In genomic region chr9:19998153-19998552, GRCh38 we compare ENCODE assay signal across 11 cellular contexts.
DNase-seq lines count a peak whose midpoint lies in the region; ATAC-seq lines count a peak whose summit lies in the region.
"Had no signal": no experiment of that assay in that cellular context is flagged by ENCODE, and none has a peak within 500 bp of the region (broad histone marks: within the 10 kb centered on the region; RNA-seq: fewer than 3 reads in every experiment).

No MANE protein-coding gene starts in this region.

- H3K27me3 Mint-ChIP-seq in central memory CD8-positive, alpha-beta T cell: no peaks in the 10 kb centered on the region
- no peaks in the 10 kb centered on the region for H3K27me3 Mint-ChIP-seq in stimulated activated naive CD8-positive, alpha-beta T cell treated with anti-CD3 and anti-CD28 coated beads, Interleukin-15, Interleukin-2, amounts not matched to agents 100 ng/mL and 50 ng/mL, for 24 hours

- peak overlapping the region; percentile 32 for H3K27ac Mint-ChIP-seq in central memory CD8-positive, alpha-beta T cell (ENCODE audit: low read depth)
- peak overlapping the region; percentile 92 for H3K27ac Mint-ChIP-seq in stimulated activated naive CD8-positive, alpha-beta T cell treated with anti-CD3 and anti-CD28 coated beads, Interleukin-15, Interleukin-2, amounts not matched to agents 100 ng/mL and 50 ng/mL, for 24 hours

- DNase-seq in stimulated activated CD4-positive, alpha-beta T cell treated with anti-CD3 and anti-CD28 coated beads, Interleukin-15, amount 100 ng/mL, for 24 hours: peak; percentile 24
- no peak for DNase-seq in stimulated activated CD4-positive, alpha-beta T cell treated with anti-CD3 and anti-CD28 coated beads, Interleukin-4, amount 100 ng/mL, for 4 hours
- DNase-seq in NAMALWA (ENCODE audit: low spot score) (peak; percentile 4), amniotic stem cell (lab: John Stamatoyannopoulos, UW) (no peak)
- no peak for DNase-seq in central memory CD8-positive, alpha-beta T cell (ENCODE audit: low spot score in 2 of 2)
- DNase-seq: adrenal gland, Calu3 had no signal

- H3K9me3 Mint-ChIP-seq in central memory CD8-positive, alpha-beta T cell: peaks cover 16% of the 10 kb centered on the region
- peaks cover 11% of the 10 kb centered on the region for H3K9me3 Mint-ChIP-seq in stimulated activated naive CD8-positive, alpha-beta T cell treated with anti-CD3 and anti-CD28 coated beads, Interleukin-15, Interleukin-2, amounts not matched to agents 100 ng/mL and 50 ng/mL, for 24 hours

- H3K4me1 Mint-ChIP-seq in central memory CD8-positive, alpha-beta T cell: peaks cover 32% of the 10 kb centered on the region
- peaks cover 66% of the 10 kb centered on the region for H3K4me1 Mint-ChIP-seq in stimulated activated naive CD8-positive, alpha-beta T cell treated with anti-CD3 and anti-CD28 coated beads, Interleukin-15, Interleukin-2, amounts not matched to agents 100 ng/mL and 50 ng/mL, for 24 hours (ENCODE audit: low read depth)

- H3K4me3 Mint-ChIP-seq in central memory CD8-positive, alpha-beta T cell: no peak overlapping the region
- peak overlapping the region; percentile 27 for H3K4me3 Mint-ChIP-seq in stimulated activated naive CD8-positive, alpha-beta T cell treated with anti-CD3 and anti-CD28 coated beads, Interleukin-15, Interleukin-2, amounts not matched to agents 100 ng/mL and 50 ng/mL, for 24 hours
- H3K4me3 Mint-ChIP-seq: neural crest cell had no signal

- H3K36me3 Mint-ChIP-seq in central memory CD8-positive, alpha-beta T cell (ENCODE audit: insufficient read depth): peaks cover 5% of the 10 kb centered on the region
- peaks cover 3% of the 10 kb centered on the region for H3K36me3 Mint-ChIP-seq in stimulated activated naive CD8-positive, alpha-beta T cell treated with anti-CD3 and anti-CD28 coated beads, Interleukin-15, Interleukin-2, amounts not matched to agents 100 ng/mL and 50 ng/mL, for 24 hours (ENCODE audit: low read depth)

- no peak for ATAC-seq in central memory CD8-positive, alpha-beta T cell (replicated peaks; ENCODE audit: extremely low read depth, poor library complexity, severe bottlenecking)
- ATAC-seq in HG03442 (IDR thresholded peaks at IDR 0.05; ENCODE audit: unreplicated experiment) (no peak), GM21786 (IDR thresholded peaks at IDR 0.05; ENCODE audit: unreplicated experiment) (no peak)

Comparison
In these comparisons a context has a peak if more than half of its experiments do, and no peak if none do; other contexts are left out.
1. DNase-seq: peak in stimulated activated CD4-positive, alpha-beta T cell treated with anti-CD3 and anti-CD28 coated beads, Interleukin-15, amount 100 ng/mL, for 24 hours (single experiment) and NAMALWA (single experiment); none in stimulated activated CD4-positive, alpha-beta T cell treated with anti-CD3 and anti-CD28 coated beads, Interleukin-4, amount 100 ng/mL, for 4 hours (0 of 2), central memory CD8-positive, alpha-beta T cell (0 of 2) and amniotic stem cell (single experiment).